ENCODE assay signal across 24 cellular contexts in the genomic region with DNA sequence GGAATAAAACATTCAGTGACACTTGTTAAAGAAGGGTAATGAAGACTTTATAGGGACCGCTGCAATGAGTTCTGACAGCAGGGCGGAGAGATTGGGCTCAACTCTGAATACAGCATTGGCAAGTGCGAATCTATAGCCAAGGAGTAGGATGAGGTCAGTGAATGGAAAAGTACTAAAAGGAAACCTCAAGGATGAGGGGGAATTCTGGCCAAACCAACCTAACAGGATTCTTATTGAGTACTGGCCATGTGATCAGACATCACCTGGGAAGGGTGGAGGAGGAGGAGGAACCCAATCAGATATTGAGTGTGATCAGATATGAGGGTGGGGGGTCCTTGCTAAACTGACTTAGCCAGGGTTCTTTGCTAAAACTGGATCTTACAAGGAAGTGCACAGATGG. TPM values are rescaled to one million over a fixed set of nuclear protein-coding genes. Genes with fewer than 3 reads are reported as not detected.
DNase-seq lines count a peak whose midpoint lies in the region; ATAC-seq and TF ChIP-seq lines count a peak whose summit lies in the region.
"Had no signal": no experiment of that assay in that cellular context is flagged by ENCODE, and none has a peak within 500 bp of the region (broad histone marks: within the 10 kb centered on the region; RNA-seq: fewer than 3 reads in every experiment).

No MANE protein-coding gene starts in this region.

- H3K4me3 ChIP-seq in Panc1 (ENCODE audit: low read depth in 2 of 2, low read length in 2 of 2): no peak overlapping the region
- no peak overlapping the region for H3K4me3 ChIP-seq in lower lobe of right lung
- no peak overlapping the region for H3K4me3 ChIP-seq in upper lobe of left lung

- peak; percentile 42; the same call in 1 of the 2 replicates for ATAC-seq in Panc1
- peak; percentile 76 to 77 for ATAC-seq in lower lobe of right lung
- ATAC-seq in upper lobe of left lung (ENCODE audit: low FRiP score in 2 of 2): peak; percentile 39 to 73
- ATAC-seq in omental fat pad (ENCODE audit: low FRiP score): no peak
- ATAC-seq in HG03095 (IDR thresholded peaks at IDR 0.05; ENCODE audit: unreplicated experiment): no peak
- ATAC-seq: activated naive CD4-positive, alpha-beta T cell treated with anti-CD3 and anti-CD28 coated beads, Interleukin-2, amount 50 U/mL, for 72 hours; naive thymus-derived CD4-positive, alpha-beta T cell had no signal

- BruUV-seq in Panc1 (replicated peaks; lab: Mats Ljungman, UMichigan): no TSS peak

- TF ChIP-seq POLR2A in upper lobe of left lung (IDR thresholded peaks at IDR 0.05): peak in 1 of 4 donors; percentile 42

- CTCF ChIA-PET in Panc1 (lab: Charles Lee): no interaction called here

- intact Hi-C loops in Panc1 (cut with micrococcal nuclease; ENCODE audit: unreplicated experiment): no loop called here
- intact Hi-C loops in lower lobe of right lung (cut with DNase I): no loop called here

- no peak for TF ChIP-seq CTCF in Panc1 (IDR thresholded peaks at IDR 0.05)
- no peak for TF ChIP-seq CTCF in lower lobe of right lung (IDR thresholded peaks at IDR 0.05)
- no peak for TF ChIP-seq CTCF in upper lobe of left lung (IDR thresholded peaks at IDR 0.05)
- TF ChIP-seq CTCF in omental fat pad (IDR thresholded peaks at IDR 0.05): no peak

- no peak overlapping the region for H3K27ac ChIP-seq in Panc1 (ENCODE audit: low read length)
- peak overlapping the region; percentile 51 for H3K27ac ChIP-seq in lower lobe of right lung
- peak overlapping the region; percentile 25 to 79 (median 53) for H3K27ac ChIP-seq in upper lobe of left lung
- H3K27ac ChIP-seq: 22Rv1 had no signal

- H3K36me3 ChIP-seq in Panc1 (ENCODE audit: control insufficient read depth, insufficient read depth, low read length) (no peaks in the 10 kb centered on the region), lower lobe of right lung (peaks cover 28% of the 10 kb centered on the region), upper lobe of left lung (peaks cover 0 to 31% (median 2%) of the 10 kb centered on the region in 4 donors)

- no peaks in the 10 kb centered on the region for H3K27me3 ChIP-seq in Panc1 (ENCODE audit: control insufficient read depth, insufficient read depth, low read length)
- H3K27me3 ChIP-seq in lower lobe of right lung (ENCODE audit: low read depth): no peaks in the 10 kb centered on the region
- no peaks in the 10 kb centered on the region for H3K27me3 ChIP-seq in upper lobe of left lung

- in situ Hi-C loops in Panc1 (cut with HindIII; ENCODE audit: low pct_unique_long_range_greater_than_20kb, low sequenced_read_pairs): no loop called here

- H3K4me1 ChIP-seq in Panc1 (ENCODE audit: control insufficient read depth, insufficient read depth, low read length): no peaks in the 10 kb centered on the region
- H3K4me1 ChIP-seq in lower lobe of right lung: peaks cover 24% of the 10 kb centered on the region
- H3K4me1 ChIP-seq in upper lobe of left lung: peaks cover 3 to 34% (median 23%) of the 10 kb centered on the region in 4 donors

- WGBS in upper lobe of left lung, 2 donors: 77 to 86% methylated on average over 3 of the region's 3 CpGs

- TF ChIP-seq EP300 in upper lobe of left lung (IDR thresholded peaks at IDR 0.05): peak in 2 of 4 donors; percentile 56 to 90

- DNase-seq in NCI-H2029 (lab: John Stamatoyannopoulos, UW) (peak; percentile 3), NCI-H2029 treated with DMSO at 0.1 percent for 48 hours (lab: John Stamatoyannopoulos, UW) (no peak), Panc1 (ENCODE audit: low read depth, low spot score) (no peak), lower lobe of right lung (no peak), upper lobe of left lung (peak in 1 of 2 donors; percentile 46), omental fat pad (ENCODE audit: low spot score) (no peak)
- DNase-seq in stimulated activated CD4-positive, alpha-beta T cell treated with anti-CD3 and anti-CD28 coated beads, Interleukin-12 subunit alpha, Interleukin-12 subunit beta, amount 100 ng/mL, for 4 hours: no peak
- DNase-seq: activated CD4-positive, alpha-beta T cell treated with anti-CD3 and anti-CD28 coated beads, Interleukin-2, amount 50 U/mL, for 1 hour; aorta; central memory CD4-positive, alpha-beta T cell; dermis blood vessel endothelial cell; DND-41; H7; Kasumi-1; naive thymus-derived CD4-positive, alpha-beta T cell; NCI-H1092 treated with DMSO at 0.1 percent for 48 hours; NCI-H187 treated with DMSO at 0.1 percent for 48 hours; NCI-H774; nucleus accumbens; small intestine; stimulated activated naive CD4-positive, alpha-beta T cell treated with Interleukin-2 at 50 U/mL for 16 hours had no signal

- H3K9me3 ChIP-seq in Panc1 (ENCODE audit: control insufficient read depth, insufficient read depth, low read depth, low read length): no peaks in the 10 kb centered on the region
- no peaks in the 10 kb centered on the region for H3K9me3 ChIP-seq in lower lobe of right lung
- H3K9me3 ChIP-seq in upper lobe of left lung: no peaks in the 10 kb centered on the region

- POLR2A ChIA-PET in Panc1 (lab: Charles Lee): no interaction called here

RNA-seq across cellular contexts. Expression of gene DRAM1, which starts 31.0 kb away (rescaled TPM):
- total RNA-seq in Panc1 (2021; ENCODE audit: unreplicated experiment): 19.2 TPM
- polyA plus RNA-seq in Panc1 (2012; ENCODE audit: insufficient read length): 14.0 TPM
- 148 TPM for total RNA-seq in lower lobe of right lung
- total RNA-seq in upper lobe of left lung: 100 to 1,000 TPM in 5 of 6 donors, 10 to 100 TPM in 1; 28.9 to 203 (median 142) TPM
- 10 to 100 TPM; 22.3 to 37.5 (median 25.4) TPM for total RNA-seq in omental fat pad

Comparison
In these comparisons a context has a peak if more than half of its experiments do, and no peak if none do; other contexts are left out.
1. ATAC-seq: peak in Panc1 (single experiment), lower lobe of right lung (2 of 2) and upper lobe of left lung (2 of 2); none in omental fat pad (single experiment) and HG03095 (single experiment).